In genomic region chr17:42463976-42464400, GRCh38 we compare ENCODE assay signal across 18 cellular contexts. TPM values are rescaled to one million over a fixed set of nuclear protein-coding genes. Genes with fewer than 3 reads are reported as not detected.
A peak's percentile ranks its signal among the peaks of the same experiment; 100 is the strongest.
DNase-seq lines count a peak whose midpoint lies in the region; ATAC-seq and TF ChIP-seq lines count a peak whose summit lies in the region.
"Had no signal": no experiment of that assay in that cellular context is flagged by ENCODE, and none has a peak within 500 bp of the region (broad histone marks: within the 10 kb centered on the region; RNA-seq: fewer than 3 reads in every experiment).

No MANE protein-coding gene starts in this region.

- H3K14ac ChIP-seq in neuronal stem cell (ENCODE audit: low read length) = no peak overlapping the region

- H2AK5ac ChIP-seq in neuronal stem cell (ENCODE audit: low read depth, low read length) = no peak overlapping the region

- no peak overlapping the region for H4K91ac ChIP-seq in neuronal stem cell (ENCODE audit: low read depth, low read length, poor library complexity)

- TF ChIP-seq CTCF in dorsolateral prefrontal cortex (IDR thresholded peaks at IDR 0.05 in 54 of 56, conservative IDR thresholded peaks at IDR 0.05 in 2 of 56; ENCODE audit: low read depth in 1 of 56, partially characterized antibody in 56 of 56) = no peak
- no peak for TF ChIP-seq CTCF in right lobe of liver (IDR thresholded peaks at IDR 0.05)

- no peak overlapping the region for H3K4me2 ChIP-seq in neuronal stem cell (ENCODE audit: insufficient read depth, low read length, poor library complexity, severe bottlenecking)

- H3K36me3 ChIP-seq in right lobe of liver (peaks cover 0 to 28% (median 1%) of the 10 kb centered on the region in 4 donors), neuronal stem cell (replicated peaks in 1 of 2; ENCODE audit: control insufficient read depth in 2 of 2, insufficient read depth in 2 of 2, low read length in 2 of 2) (peaks cover 5 to 62% of the 10 kb centered on the region in 2 donors)

- no peak overlapping the region for H2BK5ac ChIP-seq in neuronal stem cell (ENCODE audit: low read length)

- TF ChIP-seq POLR2A in right lobe of liver (IDR thresholded peaks at IDR 0.05) = no peak

- WGBS in right lobe of liver (ENCODE audit: insufficient coverage, low coverage, low lambda C conversion rate, missing lambda C conversion rate) = 32% methylated on average over 4 of the region's 4 CpGs
- no CpG with 5 or more reads among the region's 4 CpGs for WGBS in neuronal stem cell (ENCODE audit: extremely low coverage in 2 of 2, insufficient read length in 2 of 2, insufficient replicate concordance in 1 of 2), 2 donors

- H2BK120ac ChIP-seq in neuronal stem cell (ENCODE audit: low read depth, low read length) = no peak overlapping the region

- H2BK15ac ChIP-seq in neuronal stem cell (ENCODE audit: low read length) = no peak overlapping the region

- H3K27ac ChIP-seq in dorsolateral prefrontal cortex (no peak overlapping the region), right lobe of liver (peak overlapping the region; percentile 2 to 75 (median 37)), neuronal stem cell (replicated peaks; ENCODE audit: low read length) (no peak overlapping the region)

- ATAC-seq in right lobe of liver = peak; percentile 81 to 92 (median 85)
- ATAC-seq in HG02759 (IDR thresholded peaks at IDR 0.05; ENCODE audit: unreplicated experiment) = no peak
- ATAC-seq: Panc1, SK-N-SH treated with all-trans-retinoic acid at 6 μM for 48 hours had no signal

- H3K4ac ChIP-seq in neuronal stem cell (ENCODE audit: low read length) = no peak overlapping the region

- no peaks in the 10 kb centered on the region for H3K79me1 ChIP-seq in neuronal stem cell (ENCODE audit: low read depth, low read length)

- H3K4me3 ChIP-seq in dorsolateral prefrontal cortex (peak overlapping the region in 33 of 59 donors; percentile 1 to 94 (median 28)), right lobe of liver (peak overlapping the region in 1 of 3 donors; percentile 8), neuronal stem cell (ENCODE audit: low read length in 2 of 2) (no peak overlapping the region)
- H3K4me3 ChIP-seq: HAP-1 had no signal

- H3K9me3 ChIP-seq in right lobe of liver (no peaks in the 10 kb centered on the region), neuronal stem cell (replicated peaks in 1 of 2; ENCODE audit: control insufficient read depth in 2 of 2, insufficient read depth in 1 of 2, low read depth in 1 of 2, low read length in 2 of 2) (no peaks in the 10 kb centered on the region)
- H3K9me3 ChIP-seq: HAP-1 had no signal

- no peak overlapping the region for H3K9ac ChIP-seq in neuronal stem cell (ENCODE audit: low read depth, low read length, poor library complexity)

- H3K4me1 ChIP-seq in right lobe of liver (peaks cover 0 to 44% (median 16%) of the 10 kb centered on the region in 4 donors), neuronal stem cell (ENCODE audit: control insufficient read depth in 2 of 2, insufficient read depth in 1 of 2, low read depth in 1 of 2, low read length in 2 of 2) (peaks cover 6 to 14% of the 10 kb centered on the region in 2 donors)

- no peak overlapping the region for H3K23ac ChIP-seq in neuronal stem cell (ENCODE audit: low read depth, low read length, poor library complexity)

- no peak overlapping the region for H4K8ac ChIP-seq in neuronal stem cell (ENCODE audit: low read depth, low read length)

- no peak overlapping the region for H3K18ac ChIP-seq in neuronal stem cell (ENCODE audit: low read length)

- intact Hi-C loops in dorsolateral prefrontal cortex (cut with DNase I) (loop anchor here in 1 of 2 donors (5.0 kb wide), 1 partner anchor 63 kb away; no protein-coding TSS in a partner anchor), right lobe of liver (cut with DNase I) (no loop called here)

- no peak overlapping the region for H2AFZ ChIP-seq in neuronal stem cell (ENCODE audit: low read length)

- DNase-seq in HuH-7.5 (ENCODE audit: low spot score) (peak; percentile 32), dorsolateral prefrontal cortex (no peak), right lobe of liver (no peak), neuronal stem cell (ENCODE audit: low spot score) (no peak), RKO (ENCODE audit: low spot score) (no peak)
- no peak for DNase-seq in activated CD8-positive, alpha-beta memory T cell treated with anti-CD3 and anti-CD28 coated beads, Interleukin-2, amount 50 U/mL, for 48 hours
- DNase-seq: CD8-positive, alpha-beta memory T cell; Karpas-422; NCI-H1105 treated with DMSO at 0.1 percent for 48 hours; NCI-H1930; NCI-H2171 treated with DMSO at 0.1 percent for 48 hours; NCI-H510A; NCI-H82; SHP77 had no signal

- no peak overlapping the region for H2BK12ac ChIP-seq in neuronal stem cell (ENCODE audit: low read length)

- H3K27me3 ChIP-seq in dorsolateral prefrontal cortex = no peaks in the 10 kb centered on the region
- no peaks in the 10 kb centered on the region for H3K27me3 ChIP-seq in right lobe of liver
- H3K27me3 ChIP-seq in neuronal stem cell (ENCODE audit: control insufficient read depth in 3 of 3, insufficient read depth in 3 of 3, low read depth in 1 of 3, low read length in 3 of 3) = no peaks in the 10 kb centered on the region

RNA-seq across cellular contexts. Expression of gene ATP6V0A1, which starts 5.3 kb away (rescaled TPM):
- 100 to 1,000 TPM; 253 to 459 (median 379) TPM for total RNA-seq in dorsolateral prefrontal cortex
- 10 to 100 TPM; 36.4 to 66.0 (median 49.4) TPM for total RNA-seq in right lobe of liver
- polyA plus RNA-seq in neuronal stem cell (2013, experiment 1 of 2) = 25.0 TPM
- polyA plus RNA-seq in neuronal stem cell (2013, experiment 2 of 2) = 27.7 TPM

RNA-seq across cellular contexts. Expression of gene CAVIN1, which starts 40.9 kb away (rescaled TPM):
- 10 to 100 TPM; 11.5 to 70.8 (median 30.0) TPM for total RNA-seq in dorsolateral prefrontal cortex
- total RNA-seq in right lobe of liver = 10 to 100 TPM in 5 of 6 experiments, 1 to 10 TPM in 1; 8.7 to 29.6 (median 17.4) TPM
- polyA plus RNA-seq in neuronal stem cell (2013, experiment 1 of 2) = 12.7 TPM
- polyA plus RNA-seq in neuronal stem cell (2013, experiment 2 of 2) = 12.6 TPM
- polyA plus RNA-seq: CD8-positive, alpha-beta memory T cell had no signal

Comparison
In these comparisons a context has a peak if more than half of its experiments do, and no peak if none do; other contexts are left out.
1. H3K27ac ChIP-seq: peak in right lobe of liver (3 of 3); none in dorsolateral prefrontal cortex (0 of 59) and neuronal stem cell (single experiment).
2. H3K4me3 ChIP-seq: peak in dorsolateral prefrontal cortex (33 of 59); none in neuronal stem cell (0 of 2).